ENCODE assay signal across 24 cellular contexts in genomic region chr10:16063350-16063749, GRCh38.
A peak's percentile ranks its signal among the peaks of the same experiment; 100 is the strongest.
DNase-seq lines count a peak whose midpoint lies in the region; ATAC-seq lines count a peak whose summit lies in the region.
"Had no signal": no experiment of that assay in that cellular context is flagged by ENCODE, and none has a peak within 500 bp of the region (broad histone marks: within the 10 kb centered on the region; RNA-seq: fewer than 3 reads in every experiment).

No MANE protein-coding gene starts in this region.

- no peak for ATAC-seq in activated naive CD4-positive, alpha-beta T cell treated with anti-CD3 and anti-CD28 coated beads, Interleukin-2, amount 50 U/mL, for 72 hours
- no peak for ATAC-seq in GM18517 (IDR thresholded peaks at IDR 0.05; ENCODE audit: unreplicated experiment)
- ATAC-seq: GM12878 had no signal

- H3K27me3 Mint-ChIP-seq in activated naive CD4-positive, alpha-beta T cell treated with anti-CD3 and anti-CD28 coated beads, Interleukin-2, amount 50 U/mL, for 24 hours: no peaks in the 10 kb centered on the region
- H3K27me3 Mint-ChIP-seq: CD4-positive, alpha-beta memory T cell had no signal

- no peaks in the 10 kb centered on the region for H3K79me1 ChIP-seq in mesendoderm (ENCODE audit: low read length)

- no peak overlapping the region for H3K4me2 ChIP-seq in mesendoderm (ENCODE audit: low read length)
- H3K4me2 ChIP-seq: BLaER1 had no signal

- H3K18ac ChIP-seq in mesendoderm (ENCODE audit: low read length): no peak overlapping the region

- no peak for DNase-seq in activated naive CD4-positive, alpha-beta T cell treated with anti-CD3 and anti-CD28 coated beads, Interleukin-2, amount 50 U/mL, for 72 hours (ENCODE audit: low spot score in 2 of 2)
- DNase-seq in SK-MEL-5 (ENCODE audit: low read depth, low spot score) (peak; percentile 2), mesendoderm (peak; percentile 4), NCI-H2171 treated with DMSO at 0.1 percent for 48 hours (lab: John Stamatoyannopoulos, UW) (no peak)
- DNase-seq: 8988T; ACHN; BE2C; C1 segment of cervical spinal cord; CD4-positive, alpha-beta memory T cell; CD4-positive, CD25-positive, alpha-beta regulatory T cell; CD8-positive, alpha-beta memory T cell; COR-L47; DMS 273 treated with DMSO at 0.1 percent for 48 hours; DMS153; DMS53; DMS79; DND-41; EL; GDM1 had no signal

- H2BK5ac ChIP-seq in mesendoderm (ENCODE audit: low read length): no peak overlapping the region

- no peak overlapping the region for H4K8ac ChIP-seq in mesendoderm (ENCODE audit: low read depth, low read length)

- no peak overlapping the region for H3K56ac ChIP-seq in mesendoderm (ENCODE audit: low read length)

- H3K9me3 Mint-ChIP-seq in activated naive CD4-positive, alpha-beta T cell treated with anti-CD3 and anti-CD28 coated beads, Interleukin-2, amount 50 U/mL, for 24 hours: no peaks in the 10 kb centered on the region
- peaks cover 4 to 8% of the 10 kb centered on the region in 2 donors for H3K9me3 Mint-ChIP-seq in activated naive CD4-positive, alpha-beta T cell treated with anti-CD3 and anti-CD28 coated beads, Interleukin-2, amount 50 U/mL, for 72 hours

- WGBS in mesendoderm (ENCODE audit: extremely low coverage, insufficient coverage, low lambda C conversion rate): no CpG with 5 or more reads among the region's 1 CpG

- H2BK120ac ChIP-seq in mesendoderm (ENCODE audit: low read depth, low read length): no peak overlapping the region

- no peaks in the 10 kb centered on the region for H3K36me3 ChIP-seq in mesendoderm (ENCODE audit: control insufficient read depth, insufficient read depth, low read length)
- H3K36me3 ChIP-seq: BE2C, BLaER1 had no signal

- H2AK5ac ChIP-seq in mesendoderm (ENCODE audit: low read length): no peak overlapping the region

- H2BK15ac ChIP-seq in mesendoderm (replicated peaks; ENCODE audit: low read depth): no peak overlapping the region

- H3K9ac ChIP-seq in mesendoderm (ENCODE audit: low read length): no peak overlapping the region
- H3K9ac ChIP-seq: BLaER1 had no signal

- H3K27ac ChIP-seq in mesendoderm (ENCODE audit: low read depth, low read length): no peak overlapping the region
- H3K27ac ChIP-seq: BLaER1 had no signal

- peak overlapping the region; percentile 11 for H3K27ac Mint-ChIP-seq in activated naive CD4-positive, alpha-beta T cell treated with anti-CD3 and anti-CD28 coated beads, Interleukin-2, amount 50 U/mL, for 24 hours
- H3K27ac Mint-ChIP-seq in activated naive CD4-positive, alpha-beta T cell treated with anti-CD3 and anti-CD28 coated beads, Interleukin-2, amount 50 U/mL, for 72 hours: no peak overlapping the region
- H3K27ac Mint-ChIP-seq: CD14-positive monocyte; CD4-positive, alpha-beta memory T cell; CD8-positive, alpha-beta memory T cell had no signal

- H3K27me3 ChIP-seq in mesendoderm (ENCODE audit: insufficient read depth, low read length, poor library complexity): no peaks in the 10 kb centered on the region
- H3K27me3 ChIP-seq: BE2C, BLaER1 had no signal

- no peak overlapping the region for H3K23ac ChIP-seq in mesendoderm (ENCODE audit: low read length)

- no peaks in the 10 kb centered on the region for H3K4me1 Mint-ChIP-seq in activated naive CD4-positive, alpha-beta T cell treated with anti-CD3 and anti-CD28 coated beads, Interleukin-2, amount 50 U/mL, for 24 hours
- H3K4me1 Mint-ChIP-seq: CD14-positive monocyte; CD4-positive, alpha-beta memory T cell; CD4-positive, CD25-positive, alpha-beta regulatory T cell; CD8-positive, alpha-beta memory T cell had no signal

- no peaks in the 10 kb centered on the region for H3K79me2 ChIP-seq in mesendoderm (ENCODE audit: control insufficient read depth, insufficient read depth, low read length)

- H4K5ac ChIP-seq in mesendoderm (ENCODE audit: low read length): no peak overlapping the region

- H3K4me3 ChIP-seq in mesendoderm (ENCODE audit: low read length): no peak overlapping the region
- H3K4me3 ChIP-seq: BLaER1, GM12878 had no signal

- no peaks in the 10 kb centered on the region for H3K36me3 Mint-ChIP-seq in activated naive CD4-positive, alpha-beta T cell treated with anti-CD3 and anti-CD28 coated beads, Interleukin-2, amount 50 U/mL, for 24 hours
- H3K36me3 Mint-ChIP-seq in activated naive CD4-positive, alpha-beta T cell treated with anti-CD3 and anti-CD28 coated beads, Interleukin-2, amount 50 U/mL, for 72 hours: no peaks in the 10 kb centered on the region
- H3K36me3 Mint-ChIP-seq: CD14-positive monocyte; CD4-positive, alpha-beta memory T cell; CD4-positive, CD25-positive, alpha-beta regulatory T cell; CD8-positive, alpha-beta memory T cell had no signal

- no peaks in the 10 kb centered on the region for H3K4me1 ChIP-seq in mesendoderm (ENCODE audit: control insufficient read depth, low read depth, low read length)
- H3K4me1 ChIP-seq: BE2C, BLaER1 had no signal

- no peak overlapping the region for H3K4ac ChIP-seq in mesendoderm (ENCODE audit: low read depth, low read length)

- H3K4me3 Mint-ChIP-seq in activated naive CD4-positive, alpha-beta T cell treated with anti-CD3 and anti-CD28 coated beads, Interleukin-2, amount 50 U/mL, for 24 hours: no peak overlapping the region
- H3K4me3 Mint-ChIP-seq: CD14-positive monocyte; CD4-positive, CD25-positive, alpha-beta regulatory T cell; CD8-positive, alpha-beta memory T cell had no signal

- in situ Hi-C loops in SK-MEL-5 (cut with HindIII; ENCODE audit: low pct_unique_long_range_greater_than_20kb, low sequenced_read_pairs): no loop called here

Comparison
In these comparisons a context has a peak if more than half of its experiments do, and no peak if none do; other contexts are left out.
1. DNase-seq: peak in SK-MEL-5 (single experiment) and mesendoderm (single experiment); none in activated naive CD4-positive, alpha-beta T cell treated with anti-CD3 and anti-CD28 coated beads, Interleukin-2, amount 50 U/mL, for 72 hours (0 of 2) and NCI-H2171 treated with DMSO at 0.1 percent for 48 hours (single experiment).